In genomic region chr7:128060018-128060417, GRCh38 we compare ENCODE assay signal across 1 cellular context.
TF ChIP-seq lines count a peak whose summit lies in the region.

No MANE protein-coding gene starts in this region.

TF ChIP-seq in GM23338, 12 proteins besides CTCF, POLR2A, EP300 and RAD21:
- TF ChIP-seq ZNF462 (CRISPR knock-in tag; IDR thresholded peaks at IDR 0.05) (no peak), JUNB (IDR thresholded peaks at IDR 0.05; ENCODE audit: unreplicated experiment) (no peak), ZNF331 (CRISPR knock-in tag; IDR thresholded peaks at IDR 0.05; ENCODE audit: low read depth) (no peak), EZH2phosphoT487 (IDR thresholded peaks at IDR 0.05; ENCODE audit: unreplicated experiment) (no peak), CREB1 (CRISPR knock-in tag; IDR thresholded peaks at IDR 0.05; ENCODE audit: low read depth) (no peak), ZNF114 (CRISPR knock-in tag; IDR thresholded peaks at IDR 0.05) (no peak), NANOG (IDR thresholded peaks at IDR 0.05; ENCODE audit: borderline replicate concordance) (no peak)
- TF ChIP-seq, protein P1, sequence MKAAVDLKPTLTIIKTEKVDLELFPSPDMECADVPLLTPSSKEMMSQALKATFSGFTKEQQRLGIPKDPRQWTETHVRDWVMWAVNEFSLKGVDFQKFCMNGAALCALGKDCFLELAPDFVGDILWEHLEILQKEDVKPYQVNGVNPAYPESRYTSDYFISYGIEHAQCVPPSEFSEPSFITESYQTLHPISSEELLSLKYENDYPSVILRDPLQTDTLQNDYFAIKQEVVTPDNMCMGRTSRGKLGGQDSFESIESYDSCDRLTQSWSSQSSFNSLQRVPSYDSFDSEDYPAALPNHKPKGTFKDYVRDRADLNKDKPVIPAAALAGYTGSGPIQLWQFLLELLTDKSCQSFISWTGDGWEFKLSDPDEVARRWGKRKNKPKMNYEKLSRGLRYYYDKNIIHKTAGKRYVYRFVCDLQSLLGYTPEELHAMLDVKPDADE (IDR thresholded peaks at IDR 0.05): no peak
